ENCODE assay signal across 21 cellular contexts in genomic region chr2:184452907-184453306, GRCh38.
DNase-seq lines count a peak whose midpoint lies in the region; ATAC-seq and TF ChIP-seq lines count a peak whose summit lies in the region.
"Had no signal": no experiment of that assay in that cellular context is flagged by ENCODE, and none has a peak within 500 bp of the region (broad histone marks: within the 10 kb centered on the region; RNA-seq: fewer than 3 reads in every experiment).

No MANE protein-coding gene starts in this region.

- peak; percentile 52 for ATAC-seq in GM18511 (IDR thresholded peaks at IDR 0.05; ENCODE audit: unreplicated experiment)
- peak; percentile 36 for ATAC-seq in GM19397 (IDR thresholded peaks at IDR 0.05; ENCODE audit: unreplicated experiment)
- peak; percentile 53 for ATAC-seq in HG02852 (IDR thresholded peaks at IDR 0.05; ENCODE audit: unreplicated experiment)
- ATAC-seq in HG03565 (IDR thresholded peaks at IDR 0.05; ENCODE audit: unreplicated experiment): peak; percentile 61
- ATAC-seq in activated CD8-positive, alpha-beta T cell treated with anti-CD3 and anti-CD28 coated beads, Interleukin-2, amount 10 ng/mL, durations not matched to agents 7 days and 5 days: no peak
- ATAC-seq: CD8-positive, alpha-beta T cell; Panc1; SK-N-SH treated with all-trans-retinoic acid at 6 μM for 48 hours had no signal

- no peak for TF ChIP-seq POLR2A in suprapubic skin (IDR thresholded peaks at IDR 0.05)

- DNase-seq in amygdala (lab: John Stamatoyannopoulos, UW) (no peak), suprapubic skin (ENCODE audit: low spot score in 2 of 2) (no peak)
- DNase-seq in stimulated activated CD8-positive, alpha-beta memory T cell treated with anti-CD3 and anti-CD28 coated beads, Interleukin-4, amount 100 ng/mL, for 48 hours: no peak
- DNase-seq in activated CD8-positive, alpha-beta T cell treated with anti-CD3 and anti-CD28 coated beads, Interleukin-2, amount 10 ng/mL, durations not matched to agents 7 days and 5 days: no peak
- DNase-seq: activated CD4-positive, alpha-beta T cell treated with anti-CD3 and anti-CD28 coated beads, Interleukin-2, amount 10 ng/mL, durations not matched to agents 24 days and 14 days; activated naive CD4-positive, alpha-beta T cell treated with anti-CD3 and anti-CD28 coated beads for 36 hours; CD8-positive, alpha-beta T cell; DMS79 treated with DMSO at 0.1 percent for 48 hours; mesenchymal stem cell; MM.1S; NCI-H2081 treated with DMSO at 0.1 percent for 48 hours; NCI-H69; posterior cingulate gyrus; stimulated activated CD4-positive, alpha-beta T cell treated with anti-CD3 and anti-CD28 coated beads, Interleukin-4, amount 100 ng/mL, for 24 hours had no signal

- CTCF ChIA-PET in activated CD8-positive, alpha-beta T cell treated with anti-CD3 and anti-CD28 coated beads, Interleukin-2, amount 10 ng/mL, durations not matched to agents 7 days and 5 days (lab: Charles Lee): no interaction called here

- TF ChIP-seq CTCF in suprapubic skin (IDR thresholded peaks at IDR 0.05): no peak

- H3K36me3 Mint-ChIP-seq in activated CD8-positive, alpha-beta T cell treated with anti-CD3 and anti-CD28 coated beads, Interleukin-2, amount 10 ng/mL, durations not matched to agents 7 days and 5 days (ENCODE audit: low read depth): no peaks in the 10 kb centered on the region
- H3K36me3 Mint-ChIP-seq: CD8-positive, alpha-beta T cell had no signal

- no peaks in the 10 kb centered on the region for H3K4me1 ChIP-seq in suprapubic skin

- no peak overlapping the region for H3K27ac Mint-ChIP-seq in activated CD8-positive, alpha-beta T cell treated with anti-CD3 and anti-CD28 coated beads, Interleukin-2, amount 10 ng/mL, durations not matched to agents 7 days and 5 days
- H3K27ac Mint-ChIP-seq: activated CD4-positive, alpha-beta T cell treated with anti-CD3 and anti-CD28 coated beads, Interleukin-2, amount 10 ng/mL, durations not matched to agents 24 days and 14 days; activated naive CD4-positive, alpha-beta T cell treated with anti-CD3 and anti-CD28 coated beads for 36 hours; CD8-positive, alpha-beta T cell; nephron had no signal

- POLR2A ChIA-PET in activated CD8-positive, alpha-beta T cell treated with anti-CD3 and anti-CD28 coated beads, Interleukin-2, amount 10 ng/mL, durations not matched to agents 7 days and 5 days (lab: Charles Lee): no interaction called here

- H3K4me3 ChIP-seq in suprapubic skin: no peak overlapping the region

- H3K36me3 ChIP-seq in suprapubic skin: no peaks in the 10 kb centered on the region

- no peaks in the 10 kb centered on the region for H3K4me1 Mint-ChIP-seq in activated CD8-positive, alpha-beta T cell treated with anti-CD3 and anti-CD28 coated beads, Interleukin-2, amount 10 ng/mL, durations not matched to agents 7 days and 5 days (ENCODE audit: low read depth)
- H3K4me1 Mint-ChIP-seq: activated CD4-positive, alpha-beta T cell treated with anti-CD3 and anti-CD28 coated beads, Interleukin-2, amount 10 ng/mL, durations not matched to agents 24 days and 14 days; nephron had no signal

- TF ChIP-seq EP300 in suprapubic skin (IDR thresholded peaks at IDR 0.05): no peak

- no peak overlapping the region for H3K27ac ChIP-seq in suprapubic skin

- H3K27me3 Mint-ChIP-seq in activated CD8-positive, alpha-beta T cell treated with anti-CD3 and anti-CD28 coated beads, Interleukin-2, amount 10 ng/mL, durations not matched to agents 7 days and 5 days (ENCODE audit: low read depth): no peaks in the 10 kb centered on the region
- H3K27me3 Mint-ChIP-seq: activated CD4-positive, alpha-beta T cell treated with anti-CD3 and anti-CD28 coated beads, Interleukin-2, amount 10 ng/mL, durations not matched to agents 24 days and 14 days had no signal

- H3K4me3 Mint-ChIP-seq in activated CD8-positive, alpha-beta T cell treated with anti-CD3 and anti-CD28 coated beads, Interleukin-2, amount 10 ng/mL, durations not matched to agents 7 days and 5 days: no peak overlapping the region
- H3K4me3 Mint-ChIP-seq: activated CD4-positive, alpha-beta T cell treated with anti-CD3 and anti-CD28 coated beads, Interleukin-2, amount 10 ng/mL, durations not matched to agents 24 days and 14 days; activated naive CD4-positive, alpha-beta T cell treated with anti-CD3 and anti-CD28 coated beads for 36 hours; CD8-positive, alpha-beta T cell; nephron had no signal

- H3K9me3 ChIP-seq in suprapubic skin: no peaks in the 10 kb centered on the region

- H3K9me3 Mint-ChIP-seq in activated CD8-positive, alpha-beta T cell treated with anti-CD3 and anti-CD28 coated beads, Interleukin-2, amount 10 ng/mL, durations not matched to agents 7 days and 5 days (ENCODE audit: insufficient read depth): no peaks in the 10 kb centered on the region
- H3K9me3 Mint-ChIP-seq: activated CD4-positive, alpha-beta T cell treated with anti-CD3 and anti-CD28 coated beads, Interleukin-2, amount 10 ng/mL, durations not matched to agents 24 days and 14 days; activated naive CD4-positive, alpha-beta T cell treated with anti-CD3 and anti-CD28 coated beads for 36 hours; nephron had no signal

- H3K27me3 ChIP-seq in suprapubic skin: no peaks in the 10 kb centered on the region
